In the genomic region with DNA sequence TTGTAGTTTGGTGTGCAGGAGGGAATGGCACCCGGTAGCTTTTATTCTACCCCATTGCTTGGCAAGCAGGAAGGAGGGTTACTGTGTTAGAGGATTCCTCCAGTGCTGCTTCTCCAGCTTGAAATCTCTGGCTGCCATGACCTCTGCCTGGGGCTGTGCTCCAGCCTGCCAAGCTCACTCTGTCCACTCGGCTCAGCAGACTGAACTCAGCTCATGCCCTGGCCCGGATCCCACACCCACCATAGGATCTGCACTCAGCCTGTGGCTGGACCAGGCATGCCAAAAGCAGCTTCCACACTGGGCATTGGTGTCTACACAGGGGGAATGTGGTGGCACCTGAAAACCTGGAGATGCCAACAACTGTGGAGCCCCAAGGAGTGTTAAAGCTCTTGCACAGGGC, we compare ENCODE assay signal across 22 cellular contexts. TPM values are rescaled to one million over a fixed set of nuclear protein-coding genes. Genes with fewer than 3 reads are reported as not detected.
DNase-seq lines count a peak whose midpoint lies in the region; ATAC-seq, FAIRE-seq and TF ChIP-seq lines count a peak whose summit lies in the region.
"Had no signal": no experiment of that assay in that cellular context is flagged by ENCODE, and none has a peak within 500 bp of the region (broad histone marks: within the 10 kb centered on the region; RNA-seq: fewer than 3 reads in every experiment).

No MANE protein-coding gene starts in this region.

- no peak overlapping the region for H3K27ac Mint-ChIP-seq in MCF 10A (ENCODE audit: low read depth, unreplicated experiment)
- H3K27ac Mint-ChIP-seq: CD8-positive, alpha-beta T cell; H9 had no signal

- no peaks in the 10 kb centered on the region for H3K4me1 ChIP-seq in mammary epithelial cell (ENCODE audit: insufficient read depth, low read length)
- no peaks in the 10 kb centered on the region for H3K4me1 ChIP-seq in mesenchymal stem cell (ENCODE audit: control insufficient read depth, insufficient read depth, low read depth, low read length)

- H3K36me3 ChIP-seq in mammary epithelial cell (ENCODE audit: insufficient read depth, low read length) (no peaks in the 10 kb centered on the region), mesenchymal stem cell (ENCODE audit: control insufficient read depth in 1 of 2, insufficient read depth in 2 of 2, low read depth in 1 of 2, low read length in 2 of 2) (no peaks in the 10 kb centered on the region)

- ATAC-seq in left cardiac atrium, result peak; percentile 41 to 62
- ATAC-seq: CD8-positive, alpha-beta T cell had no signal

- H3K14ac ChIP-seq in mesenchymal stem cell (ENCODE audit: low read length in 2 of 2), result peak overlapping the region in 1 of 2 experiments; percentile 85

- no peak overlapping the region for H2BK5ac ChIP-seq in mesenchymal stem cell (ENCODE audit: low read depth, low read length, poor library complexity, severe bottlenecking)

- H3K27me3 Mint-ChIP-seq in MCF 10A (ENCODE audit: insufficient read depth, unreplicated experiment), result no peaks in the 10 kb centered on the region

- H3K18ac ChIP-seq in mesenchymal stem cell (ENCODE audit: low read depth in 1 of 2, low read length in 2 of 2), result no peak overlapping the region

- no peak overlapping the region for H3K27ac ChIP-seq in mammary epithelial cell (ENCODE audit: insufficient read depth, low read depth, low read length)
- no peak overlapping the region for H3K27ac ChIP-seq in mesenchymal stem cell (ENCODE audit: low read length, poor library complexity, severe bottlenecking)
- H3K27ac ChIP-seq: 22Rv1, GM23248 had no signal

- no peaks in the 10 kb centered on the region for H4K20me1 ChIP-seq in mammary epithelial cell (ENCODE audit: insufficient read depth, low read length)

- H2AK5ac ChIP-seq in mesenchymal stem cell (ENCODE audit: low read length, severe bottlenecking), result no peak overlapping the region

- CTCF ChIA-PET in mammary epithelial cell (lab: Charles Lee; ENCODE audit: low non-redundant PET) (interaction anchor here (0.7 kb wide), 1 partner anchor 88 kb away, joined by 3 read pairs; no protein-coding TSS in a partner anchor), MCF 10A (lab: Yijun Ruan, JAX) (interaction anchor here (0.6 to 3.5 kb wide), 4 partner anchors 10 to 190 kb away, joined by 3 to 21 read pairs (median 8); no protein-coding TSS in a partner anchor)

- H4K8ac ChIP-seq in mesenchymal stem cell (ENCODE audit: low read length), result no peak overlapping the region

- peaks cover 3% of the 10 kb centered on the region for H3K9me3 ChIP-seq in mammary epithelial cell (replicated peaks; ENCODE audit: insufficient read depth, low read length)
- H3K9me3 ChIP-seq in mesenchymal stem cell (ENCODE audit: control insufficient read depth, low read length), result no peaks in the 10 kb centered on the region

- BruUV-seq in mammary epithelial cell (replicated peaks; lab: Mats Ljungman, UMichigan), result no TSS peak
- no TSS peak for BruUV-seq in MCF 10A (replicated peaks; lab: Mats Ljungman, UMichigan)

- DNase-seq in mammary epithelial cell, result no peak
- DNase-seq in MCF 10A (ENCODE audit: unreplicated experiment), result no peak
- DNase-seq in RPMI7951 (ENCODE audit: low read depth), result peak; percentile 38
- no peak for DNase-seq in left cardiac atrium
- no peak for DNase-seq in mesenchymal stem cell
- DNase-seq in RCC 7860 (ENCODE audit: low spot score), result no peak
- DNase-seq in GF-D8 (lab: John Stamatoyannopoulos, UW), result no peak
- no peak for DNase-seq in NCI-H146 (lab: John Stamatoyannopoulos, UW)
- DNase-seq: CD8-positive, alpha-beta T cell; COR-L47; DMS153; DMS79 treated with DMSO at 0.1 percent for 48 hours; EL; GM23248; H9 had no signal

- peaks cover 12% of the 10 kb centered on the region for H3K9me3 Mint-ChIP-seq in MCF 10A (ENCODE audit: unreplicated experiment)
- H3K9me3 Mint-ChIP-seq: CD8-positive, alpha-beta T cell had no signal

- peak overlapping the region; percentile 18 for H4K91ac ChIP-seq in mesenchymal stem cell (ENCODE audit: low read length)

- FAIRE-seq in RCC 7860 (lab: Jason Lieb, UNC), result no peak
- FAIRE-seq: D721Med, G401.6 had no signal

- TF ChIP-seq CTCF in mammary epithelial cell (conservative IDR thresholded peaks at IDR 0.05 in 1 of 2, IDR thresholded peaks at IDR 0.05 in 1 of 2; ENCODE audit: extremely low read depth in 1 of 2, insufficient read depth in 1 of 2, low read depth in 1 of 2, low read length in 2 of 2) (no peak), MCF 10A (IDR thresholded peaks at IDR 0.05; ENCODE audit: unreplicated experiment) (no peak)

- no peak overlapping the region for H2BK15ac ChIP-seq in mesenchymal stem cell (ENCODE audit: low read depth, poor library complexity, severe bottlenecking)

- H3K79me2 ChIP-seq in mammary epithelial cell (ENCODE audit: insufficient read depth, low read length), result no peaks in the 10 kb centered on the region

- H3K36me3 Mint-ChIP-seq in MCF 10A (ENCODE audit: insufficient read depth, unreplicated experiment), result no peaks in the 10 kb centered on the region
- H3K36me3 Mint-ChIP-seq: CD14-positive monocyte; CD8-positive, alpha-beta T cell had no signal

- no peak overlapping the region for H2BK12ac ChIP-seq in mesenchymal stem cell (ENCODE audit: low read length in 2 of 2)

- H2BK120ac ChIP-seq in mesenchymal stem cell (ENCODE audit: low read depth, low read length), result no peak overlapping the region

- H3K27me3 ChIP-seq in mammary epithelial cell (ENCODE audit: insufficient read depth, low read length) (no peaks in the 10 kb centered on the region), mesenchymal stem cell (ENCODE audit: control insufficient read depth in 1 of 2, insufficient read depth in 1 of 2, low read length in 2 of 2) (no peaks in the 10 kb centered on the region)

- no peak overlapping the region for H3K4ac ChIP-seq in mesenchymal stem cell (ENCODE audit: low read depth in 1 of 2, low read length in 2 of 2)

- no peak overlapping the region for H3K23ac ChIP-seq in mesenchymal stem cell (ENCODE audit: low read length in 2 of 2)

- H3K79me1 ChIP-seq in mesenchymal stem cell (replicated peaks; ENCODE audit: low read length, poor library complexity, severe bottlenecking), result no peaks in the 10 kb centered on the region

- H3K4me2 ChIP-seq in mammary epithelial cell (ENCODE audit: insufficient read depth, low read depth, low read length), result no peak overlapping the region
- no peak overlapping the region for H3K4me2 ChIP-seq in mesenchymal stem cell (ENCODE audit: low read length, poor library complexity, severe bottlenecking)

- in situ Hi-C loops in mammary epithelial cell (cut with MboI; ENCODE audit: low sequenced_read_pairs in 2 of 2), result no loop called here

- no peaks in the 10 kb centered on the region for H3K4me1 Mint-ChIP-seq in MCF 10A (ENCODE audit: insufficient read depth, unreplicated experiment)
- H3K4me1 Mint-ChIP-seq: CD14-positive monocyte, H9 had no signal

- H3K9ac ChIP-seq in mammary epithelial cell (ENCODE audit: insufficient read depth, low read length) (no peak overlapping the region), mesenchymal stem cell (ENCODE audit: low read length) (no peak overlapping the region)
- H3K9ac ChIP-seq: GM23248 had no signal

- intact Hi-C loops in mammary epithelial cell (cut with micrococcal nuclease), result no loop called here
- intact Hi-C loops in MCF 10A (cut with micrococcal nuclease), result no loop called here
- intact Hi-C loops in left cardiac atrium (cut with DNase I), result no loop called here

- H3K4me3 Mint-ChIP-seq in MCF 10A (ENCODE audit: unreplicated experiment), result no peak overlapping the region
- H3K4me3 Mint-ChIP-seq: CD14-positive monocyte; CD8-positive, alpha-beta T cell; H9 had no signal

- WGBS in mammary epithelial cell (ENCODE audit: low coverage, missing lambda C conversion rate), result 10% methylated on average over 3 of the region's 3 CpGs
- 95% methylated on average over 3 of the region's 3 CpGs for WGBS in mesenchymal stem cell

- dilution Hi-C loops in mammary epithelial cell (cut with HindIII; ENCODE audit: low sequenced_read_pairs), result no loop called here

- peak overlapping the region; percentile 24 for H2AFZ ChIP-seq in mammary epithelial cell (ENCODE audit: low read depth, low read length)
- H2AFZ ChIP-seq in mesenchymal stem cell (ENCODE audit: low read depth, low read length), result no peak overlapping the region
- H2AFZ ChIP-seq: GM23248 had no signal

- H3K4me3 ChIP-seq in mammary epithelial cell (replicated peaks in 1 of 3; ENCODE audit: insufficient read depth in 1 of 3, low read depth in 2 of 3, low read length in 3 of 3) (no peak overlapping the region), mesenchymal stem cell (ENCODE audit: insufficient read depth in 1 of 2, low read depth in 1 of 2, low read length in 2 of 2) (no peak overlapping the region)
- H3K4me3 ChIP-seq: GM23248 had no signal

- POLR2A ChIA-PET in MCF 10A (lab: Yijun Ruan, JAX), result interaction anchor here (0.9 to 2.2 kb wide), 3 partner anchors 10 to 28 kb away, joined by 3 to 7 read pairs (median 4); a partner anchor contains a TSS

RNA-seq across cellular contexts. Expression of a gene that starts 26.3 kb away (rescaled TPM):
- 1 to 10 TPM in 1 of 2 donors, under 1 TPM in 1; 0.33 to 1.3 TPM for total RNA-seq in mammary epithelial cell
- 0.08 TPM for polyA plus RNA-seq in mammary epithelial cell
- polyA minus RNA-seq in mammary epithelial cell, result not detected
- total RNA-seq in MCF 10A (2022), result 0.23 TPM in 1 of 2 replicates, not detected in the other
- not detected in 2 replicates for total RNA-seq in RPMI7951 (2014; rRNA removed; shearing (Covaris generic))
- under 1 TPM; 0.08 to 0.15 TPM for total RNA-seq in left cardiac atrium
- polyA plus RNA-seq in mesenchymal stem cell (2013, experiment 1 of 2), result 0.03 TPM
- polyA plus RNA-seq in mesenchymal stem cell (2013, experiment 2 of 2), result 0.10 TPM
- total RNA-seq: CD8-positive, alpha-beta T cell; H9; HT1080 had no signal
- polyA plus RNA-seq: BJ, CD14-positive monocyte, GM23248 had no signal

RNA-seq across cellular contexts. Expression of a gene that starts 35.4 kb away (rescaled TPM):
- not detected for total RNA-seq in mammary epithelial cell
- polyA plus RNA-seq in mammary epithelial cell, result not detected
- not detected for polyA minus RNA-seq in mammary epithelial cell
- not detected in 2 replicates for total RNA-seq in MCF 10A (2022)
- not detected in 2 replicates for total RNA-seq in RPMI7951 (2014; rRNA removed; shearing (Covaris generic))
- total RNA-seq in left cardiac atrium, result not detected
- polyA plus RNA-seq in mesenchymal stem cell (2013, experiment 1 of 2), result not detected
- polyA plus RNA-seq in mesenchymal stem cell (2013, experiment 2 of 2), result not detected
- total RNA-seq: A673; CD8-positive, alpha-beta T cell; GM23248; H9; HT1080 had no signal
- polyA plus RNA-seq: BJ, CD14-positive monocyte, GM23248 had no signal
